20 cellular contexts compared by ENCODE assay signal in the genomic region with DNA sequence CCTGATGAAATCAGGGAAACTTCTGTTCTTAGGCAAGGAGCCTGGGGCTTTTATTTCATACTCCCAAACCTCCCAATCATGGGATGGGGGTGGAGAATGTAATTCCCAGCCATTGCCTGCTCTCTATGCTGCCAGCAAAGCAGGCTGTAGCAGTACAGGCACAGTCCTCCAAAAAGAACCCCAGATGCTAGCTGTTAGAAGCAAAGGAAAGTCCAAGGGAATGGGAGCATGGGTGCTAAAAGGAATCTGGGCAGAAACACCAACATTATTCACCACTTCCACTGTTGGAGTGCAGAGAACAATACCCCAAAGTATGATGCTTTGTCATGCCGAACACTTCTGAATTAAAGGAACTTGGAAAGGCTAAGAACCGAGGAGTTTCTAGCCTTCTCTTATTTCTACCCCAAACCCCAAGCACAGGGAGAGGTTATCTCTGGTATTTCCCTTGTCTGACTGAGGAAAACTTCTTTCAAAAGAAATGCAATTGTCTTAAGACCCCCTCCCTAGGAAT. TPM values are rescaled to one million over a fixed set of nuclear protein-coding genes. Genes with fewer than 3 reads are reported as not detected.
DNase-seq lines count a peak whose midpoint lies in the region; ATAC-seq and TF ChIP-seq lines count a peak whose summit lies in the region.
"Had no signal": no experiment of that assay in that cellular context is flagged by ENCODE, and none has a peak within 500 bp of the region (broad histone marks: within the 10 kb centered on the region; RNA-seq: fewer than 3 reads in every experiment).

No MANE protein-coding gene starts in this region.

- peaks cover 71 to 88% of the 10 kb centered on the region in 2 experiments for H3K4me1 Mint-ChIP-seq in H9
- H3K4me1 Mint-ChIP-seq: B cell had no signal

- peak overlapping the region; percentile 73 for H3K18ac ChIP-seq in H9 (ENCODE audit: insufficient read length, low read depth, low read length)

- peaks cover 10 to 44% (median 10%) of the 10 kb centered on the region in 3 experiments; a peak in 6 of 7 replicates for H3K36me3 Mint-ChIP-seq in H9 (ENCODE audit: insufficient read depth in 1 of 3, low read depth in 3 of 3)
- H3K36me3 Mint-ChIP-seq: natural killer cell treated with Interleukin-12 subunit alpha and Interleukin-12 subunit beta and Interleukin-15 and Interleukin-18, amount 100 ng/mL, for 72 hours had no signal

- H3K27me3 ChIP-seq in H9 (ENCODE audit: insufficient read depth, low read length) = no peaks in the 10 kb centered on the region
- no peaks in the 10 kb centered on the region for H3K27me3 ChIP-seq in brain microvascular endothelial cell (replicated peaks)
- no peaks in the 10 kb centered on the region for H3K27me3 ChIP-seq in iPS-15b (ENCODE audit: control insufficient read depth, insufficient read depth, low read length)
- H3K27me3 ChIP-seq in subcutaneous abdominal adipose tissue (ENCODE audit: control insufficient read depth in 5 of 5, insufficient read depth in 4 of 5, low read length in 5 of 5) = no peaks in the 10 kb centered on the region
- no peaks in the 10 kb centered on the region for H3K27me3 ChIP-seq in SK-N-SH (ENCODE audit: insufficient read depth)
- H3K27me3 ChIP-seq: spleen had no signal

- H3T11ph ChIP-seq in H9 (ENCODE audit: low read length) = peak overlapping the region; percentile 46

- no peaks in the 10 kb centered on the region for H3K36me3 ChIP-seq in brain microvascular endothelial cell (replicated peaks)
- H3K36me3 ChIP-seq in iPS-15b (ENCODE audit: control insufficient read depth, insufficient read depth, low read length) = no peaks in the 10 kb centered on the region
- H3K36me3 ChIP-seq in subcutaneous abdominal adipose tissue (ENCODE audit: control insufficient read depth in 5 of 5, insufficient read depth in 5 of 5, low read length in 5 of 5) = peaks cover 0 to 4% (median 0%) of the 10 kb centered on the region in 5 donors
- H3K36me3 ChIP-seq in SK-N-SH (replicated peaks in 1 of 2; ENCODE audit: control insufficient read depth in 1 of 2, insufficient read depth in 2 of 2, low read length in 1 of 2) = no peaks in the 10 kb centered on the region

- H3K79me1 ChIP-seq in H9 (ENCODE audit: insufficient read depth, low read depth, low read length, poor library complexity, severe bottlenecking) = no peaks in the 10 kb centered on the region

- H2BK20ac ChIP-seq in H9 (ENCODE audit: low read depth, low read length, poor library complexity, severe bottlenecking) = no peak overlapping the region

- no peak for TF ChIP-seq EP300 in SK-N-SH (IDR thresholded peaks at IDR 0.05; ENCODE audit: borderline replicate concordance in 1 of 2, low read depth in 1 of 2, low read length in 1 of 2)

- H3K9ac ChIP-seq in H9 (ENCODE audit: extremely low read depth, insufficient read length, low read length) (peak overlapping the region; percentile 5), iPS-15b (ENCODE audit: low read depth, low read length) (peak overlapping the region; percentile 76), subcutaneous abdominal adipose tissue (ENCODE audit: low read length in 5 of 5) (no peak overlapping the region), SK-N-SH (no peak overlapping the region)

- no peak overlapping the region for H2BK15ac ChIP-seq in H9 (ENCODE audit: low read depth, low read length)

- H3K4me3 Mint-ChIP-seq in H9 = peak overlapping the region; percentile 59 to 73
- H3K4me3 Mint-ChIP-seq: B cell; natural killer cell treated with Interleukin-12 subunit alpha and Interleukin-12 subunit beta and Interleukin-15 and Interleukin-18, amount 100 ng/mL, for 72 hours had no signal

- H3K4me3 ChIP-seq in brain microvascular endothelial cell (ENCODE audit: low read depth, low read length) (no peak overlapping the region), iPS-15b (ENCODE audit: low read depth, low read length) (peak overlapping the region; percentile 28), subcutaneous abdominal adipose tissue (ENCODE audit: low read depth in 1 of 5, low read length in 5 of 5) (no peak overlapping the region), SK-N-SH (ENCODE audit: low read depth in 2 of 2, low read length in 1 of 2) (no peak overlapping the region)
- H3K4me3 ChIP-seq: coronary artery, spleen had no signal

- CTCF ChIA-PET in SK-N-SH (lab: Yijun Ruan, JAX) = no interaction called here

- H3K9me3 ChIP-seq in H9 (ENCODE audit: control insufficient read depth, low read depth, low read length) (no peaks in the 10 kb centered on the region), iPS-15b (ENCODE audit: control insufficient read depth, insufficient read depth, low read length) (peaks cover 4% of the 10 kb centered on the region), subcutaneous abdominal adipose tissue (ENCODE audit: control insufficient read depth in 5 of 5, low read length in 5 of 5) (no peaks in the 10 kb centered on the region), SK-N-SH (no peaks in the 10 kb centered on the region)
- H3K9me3 ChIP-seq: spleen had no signal

- peaks cover 6% of the 10 kb centered on the region for H3K23me2 ChIP-seq in H9 (ENCODE audit: insufficient read length, low read depth, low read length, poor library complexity, severe bottlenecking)

- TF ChIP-seq CTCF in H9 (conservative IDR thresholded peaks at IDR 0.05) (no peak), brain microvascular endothelial cell (IDR thresholded peaks at IDR 0.05; ENCODE audit: low read depth, low read length, missing control alignments) (no peak), SK-N-SH (IDR thresholded peaks at IDR 0.05) (no peak)

- whole genome bisulfite sequencing in H9 (ENCODE audit: extremely low coverage, insufficient read length, low lambda C conversion rate) = no CpG with 5 or more reads among the region's 2 CpGs
- WGBS in SK-N-SH (ENCODE audit: low lambda C conversion rate) = 86% methylated on average over 2 of the region's 2 CpGs

- POLR2A ChIA-PET in SK-N-SH (lab: Yijun Ruan, JAX) = no interaction called here

- H4K20me1 ChIP-seq in H9 (ENCODE audit: control insufficient read depth, insufficient read depth, insufficient read length) (no peaks in the 10 kb centered on the region), SK-N-SH (ENCODE audit: insufficient read depth) (no peaks in the 10 kb centered on the region)

- no peak for TF ChIP-seq RAD21 in SK-N-SH (IDR thresholded peaks at IDR 0.05; ENCODE audit: low read length)

- H3K27ac ChIP-seq in H9 (ENCODE audit: insufficient read length, low read depth, low read length) (peak overlapping the region; percentile 100), brain microvascular endothelial cell (peak overlapping the region; percentile 11), subcutaneous abdominal adipose tissue (ENCODE audit: low read depth, low read length) (peak overlapping the region; percentile 32), SK-N-SH (ENCODE audit: low read depth in 2 of 2, low read length in 1 of 2) (no peak overlapping the region)
- H3K27ac ChIP-seq: coronary artery, spleen had no signal

- H3K79me2 ChIP-seq in H9 (ENCODE audit: insufficient read depth, low read length) (no peaks in the 10 kb centered on the region), SK-N-SH (ENCODE audit: insufficient read depth) (no peaks in the 10 kb centered on the region)

- H2AFZ ChIP-seq in H9 (ENCODE audit: low read length) = no peak overlapping the region
- H2AFZ ChIP-seq in SK-N-SH (ENCODE audit: low read depth) = no peak overlapping the region

- no peak overlapping the region for H3K56ac ChIP-seq in H9 (ENCODE audit: insufficient read length, low read depth, low read length)

- DNase-seq in H9 (no peak), brain microvascular endothelial cell (no peak), amygdala (lab: John Stamatoyannopoulos, UW) (no peak), SK-N-SH (no peak)
- DNase-seq: activated CD4-positive, alpha-beta T cell treated with anti-CD3 and anti-CD28 coated beads for 48 hours; activated naive CD4-positive, alpha-beta T cell; GDM1; islet precursor cell; NCI-H1694; spleen; stimulated activated CD8-positive, alpha-beta memory T cell treated with anti-CD3 and anti-CD28 coated beads, Interleukin-4, amount 100 ng/mL, for 48 hours; substantia nigra; SW 1271 had no signal

- H3K4me1 ChIP-seq in H9 (ENCODE audit: insufficient read depth, low read length) (peaks cover 15% of the 10 kb centered on the region; the same call in 1 of the 2 replicates), iPS-15b (ENCODE audit: control insufficient read depth, insufficient read depth, low read length) (peaks cover 60% of the 10 kb centered on the region), subcutaneous abdominal adipose tissue (ENCODE audit: control insufficient read depth in 5 of 5, insufficient read depth in 5 of 5, low read length in 5 of 5) (peaks cover 0 to 25% (median 10%) of the 10 kb centered on the region in 5 donors), SK-N-SH (ENCODE audit: control insufficient read depth in 1 of 2, insufficient read depth in 2 of 2, low read depth in 1 of 2, low read length in 1 of 2) (peaks cover 4 to 6% of the 10 kb centered on the region in 2 experiments; a peak in 2 of 4 replicates)
- H3K4me1 ChIP-seq: spleen had no signal

- no peak overlapping the region for H2BK120ac ChIP-seq in H9 (ENCODE audit: low read depth, low read length, poor library complexity, severe bottlenecking)

- in situ Hi-C loops in brain microvascular endothelial cell (cut with HindIII; ENCODE audit: low pct_ligation_motif_present, low sequenced_read_pairs) = no loop called here

- no peak overlapping the region for H4K8ac ChIP-seq in H9 (replicated peaks; ENCODE audit: insufficient read length, low read depth, low read length)

- peak overlapping the region; percentile 14 for H4K5ac ChIP-seq in H9 (ENCODE audit: insufficient read length, low read depth, low read length)

- H2AK5ac ChIP-seq in H9 (ENCODE audit: insufficient read length, low read length) = peak overlapping the region; percentile 10

- no peak overlapping the region; the same call in 1 of the 2 replicates for H3K14ac ChIP-seq in H9 (ENCODE audit: insufficient read depth, low read length)

- H3K23ac ChIP-seq in H9 (ENCODE audit: insufficient read length, low read depth, low read length) = no peak overlapping the region

- H3K4me2 ChIP-seq in H9 (ENCODE audit: insufficient read depth, insufficient read length, low read length) (peak overlapping the region; percentile 52), SK-N-SH (no peak overlapping the region)

- peak overlapping the region; percentile 98 to 99 (median 99) for H3K27ac Mint-ChIP-seq in H9
- H3K27ac Mint-ChIP-seq: B cell; natural killer cell treated with Interleukin-12 subunit alpha and Interleukin-12 subunit beta and Interleukin-15 and Interleukin-18, amount 100 ng/mL, for 72 hours had no signal

- H4K91ac ChIP-seq in H9 (ENCODE audit: insufficient read length, low read depth, low read length) = peak overlapping the region; percentile 2

- no peaks in the 10 kb centered on the region for H3K27me3 Mint-ChIP-seq in H9 (ENCODE audit: low read depth)
- H3K27me3 Mint-ChIP-seq: B cell had no signal

- H3K4ac ChIP-seq in H9 (ENCODE audit: low read depth, low read length) = no peak overlapping the region; the same call in 1 of the 2 replicates

- H3K9me2 ChIP-seq in SK-N-SH = no peaks in the 10 kb centered on the region

- peaks cover 2 to 3% of the 10 kb centered on the region in 2 experiments; a peak in 3 of 5 replicates for H3K9me3 Mint-ChIP-seq in H9
- H3K9me3 Mint-ChIP-seq: natural killer cell treated with Interleukin-12 subunit alpha and Interleukin-12 subunit beta and Interleukin-15 and Interleukin-18, amount 100 ng/mL, for 72 hours had no signal

- no peak for ATAC-seq in GM18861 (IDR thresholded peaks at IDR 0.05; ENCODE audit: unreplicated experiment)
- no peak for ATAC-seq in GM18517 (IDR thresholded peaks at IDR 0.05; ENCODE audit: unreplicated experiment)
- ATAC-seq: natural killer cell treated with Interleukin-12 subunit alpha and Interleukin-12 subunit beta and Interleukin-15 and Interleukin-18, amount 100 ng/mL, for 72 hours had no signal

- no peaks in the 10 kb centered on the region for H3F3A ChIP-seq in SK-N-SH (replicated peaks; ENCODE audit: insufficient read depth)

- peak overlapping the region; percentile 31 for H2BK5ac ChIP-seq in H9 (ENCODE audit: insufficient read length, low read length)

- peak overlapping the region; percentile 26 for H2BK12ac ChIP-seq in H9 (ENCODE audit: insufficient read length, low read depth, low read length)

RNA-seq across cellular contexts. Expression of a gene that starts 24.7 kb away (rescaled TPM):
- 317 and 324 TPM in 2 replicates for total RNA-seq in H9 (2021)
- 201 and 267 TPM in 2 replicates for polyA plus RNA-seq in SK-N-SH (2012; rRNA removed)
- polyA plus RNA-seq in SK-N-SH (2012; cell fraction: cytosol; rRNA removed) = 279 and 297 TPM in 2 replicates
- polyA plus RNA-seq in SK-N-SH (2012; cell fraction: nucleus; rRNA removed) = 129 and 170 TPM in 2 replicates

RNA-seq across cellular contexts. Expression of a gene that starts 25.2 kb away (rescaled TPM):
- 17.4 and 22.4 TPM in 2 replicates for total RNA-seq in H9 (2021)
- 3.1 and 5.5 TPM in 2 replicates for polyA plus RNA-seq in SK-N-SH (2012; rRNA removed)
- polyA plus RNA-seq in SK-N-SH (2012; cell fraction: cytosol; rRNA removed) = 3.4 and 3.9 TPM in 2 replicates
- 6.9 and 8.3 TPM in 2 replicates for polyA plus RNA-seq in SK-N-SH (2012; cell fraction: nucleus; rRNA removed)

Comparison
In these comparisons a context has a peak if more than half of its experiments do, and no peak if none do; other contexts are left out.
1. H3K27ac ChIP-seq: peak in H9 (single experiment), brain microvascular endothelial cell (single experiment) and subcutaneous abdominal adipose tissue (single experiment); none in SK-N-SH (0 of 2).
2. H3K9ac ChIP-seq: peak in H9 (single experiment) and iPS-15b (single experiment); none in subcutaneous abdominal adipose tissue (0 of 5) and SK-N-SH (single experiment).